In genomic region chr2:36423619-36424120, GRCh38 we compare ENCODE assay signal across 20 cellular contexts.
"Had no signal": no experiment of that assay in that cellular context is flagged by ENCODE, and none has a peak within 500 bp of the region (broad histone marks: within the 10 kb centered on the region; RNA-seq: fewer than 3 reads in every experiment).

No MANE protein-coding gene starts in this region.

- H3K4me3 ChIP-seq: left lung, lower lobe of right lung, pancreas, right lobe of liver, smooth muscle cell, thoracic aorta, vagina had no signal

- H3K4me3 Mint-ChIP-seq: natural killer cell; stimulated activated effector memory CD8-positive, alpha-beta T cell treated with anti-CD3 and anti-CD28 coated beads, Interleukin-12 subunit alpha, Interleukin-12 subunit beta, amount 100 ng/mL, for 72 hours had no signal

- H3K27ac Mint-ChIP-seq: natural killer cell; stimulated activated effector memory CD8-positive, alpha-beta T cell treated with anti-CD3 and anti-CD28 coated beads, Interleukin-12 subunit alpha, Interleukin-12 subunit beta, amount 100 ng/mL, for 72 hours had no signal

- ATAC-seq: lower lobe of right lung; natural killer cell; pancreas; right lobe of liver; stimulated activated effector memory CD8-positive, alpha-beta T cell treated with anti-CD3 and anti-CD28 coated beads, Interleukin-12 subunit alpha, Interleukin-12 subunit beta, amount 100 ng/mL, for 72 hours had no signal

- H3K36me3 ChIP-seq: left lung, lower lobe of right lung, pancreas, right lobe of liver, thoracic aorta, vagina had no signal

- H3K9me3 Mint-ChIP-seq: natural killer cell; stimulated activated effector memory CD8-positive, alpha-beta T cell treated with anti-CD3 and anti-CD28 coated beads, Interleukin-12 subunit alpha, Interleukin-12 subunit beta, amount 100 ng/mL, for 72 hours had no signal

- DNase-seq: central memory CD4-positive, alpha-beta T cell; dermis blood vessel endothelial cell; effector memory CD4-positive, alpha-beta T cell; erythroblast; kidney; left lung; lower lobe of right lung; natural killer cell; occipital lobe; pancreas; right lobe of liver; stimulated activated CD4-positive, alpha-beta T cell treated with anti-CD3 and anti-CD28 coated beads, Interleukin-2, amount 100 ng/mL, for 24 hours; stimulated activated CD4-positive, alpha-beta T cell treated with anti-CD3 and anti-CD28 coated beads, Interleukin-4, amount 100 ng/mL, for 24 hours; stimulated activated naive CD4-positive, alpha-beta T cell treated with Interleukin-2 at 50 U/mL for 16 hours; substantia nigra; trophoblast cell had no signal

- H3K36me3 Mint-ChIP-seq: natural killer cell; stimulated activated effector memory CD8-positive, alpha-beta T cell treated with anti-CD3 and anti-CD28 coated beads, Interleukin-12 subunit alpha, Interleukin-12 subunit beta, amount 100 ng/mL, for 72 hours had no signal

- H3K4me1 ChIP-seq: pancreas, right lobe of liver had no signal

- H3K27ac ChIP-seq: left lung, lower lobe of right lung, pancreas, right lobe of liver, thoracic aorta, vagina had no signal

- H3K9me3 ChIP-seq: left lung, lower lobe of right lung, pancreas, right lobe of liver, thoracic aorta, vagina had no signal

- H3K27me3 ChIP-seq: left lung, pancreas, right lobe of liver, vagina had no signal
